In genomic region chr10:45198596-45199379, GRCh38 we compare ENCODE assay signal across 20 cellular contexts.
"Had no signal": no experiment of that assay in that cellular context is flagged by ENCODE, and none has a peak within 500 bp of the region (broad histone marks: within the 10 kb centered on the region; RNA-seq: fewer than 3 reads in every experiment).

No MANE protein-coding gene starts in this region.

- H3K4me2 ChIP-seq: neural progenitor cell had no signal

- H3K27me3 ChIP-seq: brain microvascular endothelial cell, neural progenitor cell, right lobe of liver, testis, uterus had no signal

- H2AFZ ChIP-seq: neural progenitor cell had no signal

- H3K4me1 Mint-ChIP-seq: activated CD8-positive, alpha-beta memory T cell treated with anti-CD3 and anti-CD28 coated beads, Interleukin-2, amount 10 ng/mL, durations not matched to agents 7 days and 5 days; mesothelial cell of epicardium; neural progenitor cell had no signal

- H3K27ac ChIP-seq: brain microvascular endothelial cell, esophagus muscularis mucosa, heart left ventricle, neural progenitor cell, right lobe of liver, testis, uterus had no signal

- H3K4me3 Mint-ChIP-seq: activated CD8-positive, alpha-beta memory T cell treated with anti-CD3 and anti-CD28 coated beads, Interleukin-2, amount 10 ng/mL, durations not matched to agents 7 days and 5 days; activated naive CD8-positive, alpha-beta T cell; activated T-cell treated with anti-CD3 and anti-CD28 coated beads, Interleukin-2, amount 50 U/mL, for 24 hours; mesothelial cell of epicardium; neural progenitor cell; T-helper 17 cell had no signal

- H3K4me1 ChIP-seq: esophagus muscularis mucosa, heart left ventricle, neural progenitor cell, right lobe of liver, testis, uterus had no signal

- H3K9me3 Mint-ChIP-seq: activated T-cell treated with anti-CD3 and anti-CD28 coated beads, Interleukin-2, amount 50 U/mL, for 24 hours; mesothelial cell of epicardium; neural progenitor cell had no signal

- DNase-seq: activated CD4-positive, alpha-beta T cell treated with anti-CD3 and anti-CD28 coated beads, Interleukin-2, amount 50 U/mL, for 48 hours; activated CD8-positive, alpha-beta memory T cell treated with anti-CD3 and anti-CD28 coated beads, Interleukin-2, amount 10 ng/mL, durations not matched to agents 7 days and 5 days; activated effector memory CD4-positive, alpha-beta T cell treated with anti-CD3 and anti-CD28 coated beads, Interleukin-2, amount 50 U/mL, for 16 hours; activated T-cell treated with anti-CD3 and anti-CD28 coated beads, Interleukin-2, amount 50 U/mL, for 24 hours; amygdala; brain microvascular endothelial cell; foreskin fibroblast; islet precursor cell; right lobe of liver; stimulated activated CD4-positive, alpha-beta T cell treated with anti-CD3 and anti-CD28 coated beads, Interleukin-1b, Interleukin-23, amount 100 ng/mL, for 48 hours; stimulated activated naive CD4-positive, alpha-beta T cell treated with Interleukin-2 at 50 U/mL for 16 hours; T-helper 17 cell; testis; uterus had no signal

- H3K4me3 ChIP-seq: esophagus muscularis mucosa, neural progenitor cell, right lobe of liver, uterus had no signal

- H3K9ac ChIP-seq: neural progenitor cell had no signal

- H3K27ac Mint-ChIP-seq: activated CD8-positive, alpha-beta memory T cell treated with anti-CD3 and anti-CD28 coated beads, Interleukin-2, amount 10 ng/mL, durations not matched to agents 7 days and 5 days; activated naive CD8-positive, alpha-beta T cell; activated T-cell treated with anti-CD3 and anti-CD28 coated beads, Interleukin-2, amount 50 U/mL, for 24 hours; mesothelial cell of epicardium; T-helper 17 cell had no signal

- H3K36me3 Mint-ChIP-seq: activated CD8-positive, alpha-beta memory T cell treated with anti-CD3 and anti-CD28 coated beads, Interleukin-2, amount 10 ng/mL, durations not matched to agents 7 days and 5 days; activated naive CD8-positive, alpha-beta T cell; mesothelial cell of epicardium; neural progenitor cell had no signal

- ATAC-seq: activated CD4-positive, CD25-positive, alpha-beta regulatory T cell treated with anti-CD3 and anti-CD28 coated beads, Interleukin-2, amount 50 U/mL, for 24 hours; activated CD8-positive, alpha-beta memory T cell treated with anti-CD3 and anti-CD28 coated beads, Interleukin-2, amount 10 ng/mL, durations not matched to agents 7 days and 5 days; T-helper 17 cell had no signal

- H3K9me3 ChIP-seq: esophagus muscularis mucosa, heart left ventricle, right lobe of liver, testis, uterus had no signal

- H3K27me3 Mint-ChIP-seq: activated naive CD8-positive, alpha-beta T cell had no signal
